In the genomic region with DNA sequence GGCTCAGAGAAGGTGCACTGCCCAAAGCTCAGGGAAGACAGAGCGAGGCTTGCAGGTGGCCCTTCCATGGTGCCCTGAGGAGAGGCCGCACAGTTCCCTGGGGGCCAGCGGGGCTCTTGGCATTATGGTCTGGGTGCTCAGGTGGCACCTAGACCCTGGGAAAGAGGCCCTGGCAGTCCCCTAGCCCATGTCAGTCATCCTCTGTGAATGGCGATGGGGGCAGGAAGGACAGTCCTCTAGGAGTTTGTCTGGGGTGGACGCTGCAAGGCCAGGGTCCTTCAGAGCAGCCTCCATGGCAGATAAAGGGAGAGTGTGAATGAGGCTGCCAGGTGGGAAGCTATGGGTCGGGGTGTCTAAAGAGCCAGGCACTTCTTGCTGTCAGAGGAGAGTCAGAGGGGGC, we compare ENCODE assay signal across 1 cellular context.
TF ChIP-seq lines count a peak whose summit lies in the region.

No MANE protein-coding gene starts in this region.

TF ChIP-seq in HepG2, 621 proteins besides CTCF, POLR2A, EP300 and RAD21 (continued from another document):
- TF ChIP-seq, protein P1, sequence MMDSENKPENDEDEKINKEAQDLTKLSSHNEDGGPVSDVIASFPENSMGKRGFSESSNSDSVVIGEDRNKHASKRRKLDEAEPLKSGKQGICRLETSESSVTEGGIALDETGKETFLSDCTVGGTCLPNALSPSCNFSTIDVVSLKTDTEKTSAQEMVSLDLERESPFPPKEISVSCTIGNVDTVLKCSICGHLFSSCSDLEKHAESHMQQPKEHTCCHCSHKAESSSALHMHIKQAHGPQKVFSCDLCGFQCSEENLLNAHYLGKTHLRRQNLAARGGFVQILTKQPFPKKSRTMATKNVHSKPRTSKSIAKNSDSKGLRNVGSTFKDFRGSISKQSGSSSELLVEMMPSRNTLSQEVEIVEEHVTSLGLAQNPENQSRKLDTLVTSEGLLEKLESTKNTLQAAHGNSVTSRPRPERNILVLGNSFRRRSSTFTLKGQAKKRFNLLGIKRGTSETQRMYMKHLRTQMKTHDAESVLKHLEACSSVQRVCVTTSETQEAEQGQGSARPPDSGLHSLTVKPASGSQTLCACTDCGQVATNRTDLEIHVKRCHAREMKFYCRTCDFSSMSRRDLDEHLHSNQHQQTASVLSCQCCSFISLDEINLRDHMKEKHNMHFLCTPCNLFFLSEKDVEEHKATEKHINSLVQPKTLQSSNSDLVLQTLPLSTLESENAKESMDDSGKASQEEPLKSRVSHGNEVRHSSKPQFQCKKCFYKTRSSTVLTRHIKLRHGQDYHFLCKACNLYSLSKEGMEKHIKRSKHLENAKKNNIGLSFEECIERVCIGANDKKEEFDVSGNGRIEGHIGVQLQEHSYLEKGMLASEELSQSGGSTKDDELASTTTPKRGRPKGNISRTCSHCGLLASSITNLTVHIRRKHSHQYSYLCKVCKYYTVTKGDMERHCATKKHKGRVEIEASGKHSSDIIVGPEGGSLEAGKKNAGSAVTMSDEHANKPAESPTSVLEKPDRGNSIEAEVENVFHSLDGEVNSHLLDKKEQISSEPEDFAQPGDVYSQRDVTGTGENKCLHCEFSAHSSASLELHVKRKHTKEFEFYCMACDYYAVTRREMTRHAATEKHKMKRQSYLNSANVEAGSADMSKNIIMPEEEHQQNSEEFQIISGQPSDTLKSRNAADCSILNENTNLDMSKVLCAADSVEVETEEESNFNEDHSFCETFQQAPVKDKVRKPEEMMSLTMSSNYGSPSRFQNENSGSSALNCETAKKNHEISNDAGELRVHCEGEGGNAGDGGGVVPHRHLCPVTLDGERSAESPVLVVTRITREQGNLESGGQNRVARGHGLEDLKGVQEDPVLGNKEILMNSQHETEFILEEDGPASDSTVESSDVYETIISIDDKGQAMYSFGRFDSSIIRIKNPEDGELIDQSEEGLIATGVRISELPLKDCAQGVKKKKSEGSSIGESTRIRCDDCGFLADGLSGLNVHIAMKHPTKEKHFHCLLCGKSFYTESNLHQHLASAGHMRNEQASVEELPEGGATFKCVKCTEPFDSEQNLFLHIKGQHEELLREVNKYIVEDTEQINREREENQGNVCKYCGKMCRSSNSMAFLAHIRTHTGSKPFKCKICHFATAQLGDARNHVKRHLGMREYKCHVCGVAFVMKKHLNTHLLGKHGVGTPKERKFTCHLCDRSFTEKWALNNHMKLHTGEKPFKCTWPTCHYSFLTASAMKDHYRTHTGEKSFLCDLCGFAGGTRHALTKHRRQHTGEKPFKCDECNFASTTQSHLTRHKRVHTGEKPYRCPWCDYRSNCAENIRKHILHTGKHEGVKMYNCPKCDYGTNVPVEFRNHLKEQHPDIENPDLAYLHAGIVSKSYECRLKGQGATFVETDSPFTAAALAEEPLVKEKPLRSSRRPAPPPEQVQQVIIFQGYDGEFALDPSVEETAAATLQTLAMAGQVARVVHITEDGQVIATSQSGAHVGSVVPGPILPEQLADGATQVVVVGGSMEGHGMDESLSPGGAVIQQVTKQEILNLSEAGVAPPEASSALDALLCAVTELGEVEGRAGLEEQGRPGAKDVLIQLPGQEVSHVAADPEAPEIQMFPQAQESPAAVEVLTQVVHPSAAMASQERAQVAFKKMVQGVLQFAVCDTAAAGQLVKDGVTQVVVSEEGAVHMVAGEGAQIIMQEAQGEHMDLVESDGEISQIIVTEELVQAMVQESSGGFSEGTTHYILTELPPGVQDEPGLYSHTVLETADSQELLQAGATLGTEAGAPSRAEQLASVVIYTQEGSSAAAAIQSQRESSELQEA (CRISPR knock-in tag; IDR thresholded peaks at IDR 0.05; ENCODE audit: not compliant biosample characterization) = no peak
- TF ChIP-seq KAT7 (CRISPR knock-in tag; IDR thresholded peaks at IDR 0.05; ENCODE audit: borderline replicate concordance) (no peak), ZNF652 (CRISPR knock-in tag; IDR thresholded peaks at IDR 0.05; ENCODE audit: borderline replicate concordance, low read depth) (no peak), HDAC6 (IDR thresholded peaks at IDR 0.05; ENCODE audit: low read depth, low read length) (no peak), MTF2 (CRISPR knock-in tag; IDR thresholded peaks at IDR 0.05; ENCODE audit: borderline replicate concordance) (no peak), ARNT2 (CRISPR knock-in tag; IDR thresholded peaks at IDR 0.05; ENCODE audit: low read depth) (no peak), XRCC5 (optimal IDR thresholded peaks at IDR 0.05; ENCODE audit: low read length) (no peak), SRSF4 (IDR thresholded peaks at IDR 0.05; ENCODE audit: low read depth, low read length, poor library complexity, severe bottlenecking) (no peak), ZNF792 (CRISPR knock-in tag; IDR thresholded peaks at IDR 0.05) (no peak), FOSL1 (CRISPR knock-in tag; IDR thresholded peaks at IDR 0.05; ENCODE audit: borderline replicate concordance) (no peak), ZNF12 (CRISPR knock-in tag; IDR thresholded peaks at IDR 0.05) (no peak), SNAPC2 (CRISPR knock-in tag; IDR thresholded peaks at IDR 0.05) (no peak)
- TF ChIP-seq, protein P2, sequence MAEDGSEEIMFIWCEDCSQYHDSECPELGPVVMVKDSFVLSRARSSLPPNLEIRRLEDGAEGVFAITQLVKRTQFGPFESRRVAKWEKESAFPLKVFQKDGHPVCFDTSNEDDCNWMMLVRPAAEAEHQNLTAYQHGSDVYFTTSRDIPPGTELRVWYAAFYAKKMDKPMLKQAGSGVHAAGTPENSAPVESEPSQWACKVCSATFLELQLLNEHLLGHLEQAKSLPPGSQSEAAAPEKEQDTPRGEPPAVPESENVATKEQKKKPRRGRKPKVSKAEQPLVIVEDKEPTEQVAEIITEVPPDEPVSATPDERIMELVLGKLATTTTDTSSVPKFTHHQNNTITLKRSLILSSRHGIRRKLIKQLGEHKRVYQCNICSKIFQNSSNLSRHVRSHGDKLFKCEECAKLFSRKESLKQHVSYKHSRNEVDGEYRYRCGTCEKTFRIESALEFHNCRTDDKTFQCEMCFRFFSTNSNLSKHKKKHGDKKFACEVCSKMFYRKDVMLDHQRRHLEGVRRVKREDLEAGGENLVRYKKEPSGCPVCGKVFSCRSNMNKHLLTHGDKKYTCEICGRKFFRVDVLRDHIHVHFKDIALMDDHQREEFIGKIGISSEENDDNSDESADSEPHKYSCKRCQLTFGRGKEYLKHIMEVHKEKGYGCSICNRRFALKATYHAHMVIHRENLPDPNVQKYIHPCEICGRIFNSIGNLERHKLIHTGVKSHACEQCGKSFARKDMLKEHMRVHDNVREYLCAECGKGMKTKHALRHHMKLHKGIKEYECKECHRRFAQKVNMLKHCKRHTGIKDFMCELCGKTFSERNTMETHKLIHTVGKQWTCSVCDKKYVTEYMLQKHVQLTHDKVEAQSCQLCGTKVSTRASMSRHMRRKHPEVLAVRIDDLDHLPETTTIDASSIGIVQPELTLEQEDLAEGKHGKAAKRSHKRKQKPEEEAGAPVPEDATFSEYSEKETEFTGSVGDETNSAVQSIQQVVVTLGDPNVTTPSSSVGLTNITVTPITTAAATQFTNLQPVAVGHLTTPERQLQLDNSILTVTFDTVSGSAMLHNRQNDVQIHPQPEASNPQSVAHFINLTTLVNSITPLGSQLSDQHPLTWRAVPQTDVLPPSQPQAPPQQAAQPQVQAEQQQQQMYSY (CRISPR knock-in tag; IDR thresholded peaks at IDR 0.05) = no peak
- TF ChIP-seq, protein P3, sequence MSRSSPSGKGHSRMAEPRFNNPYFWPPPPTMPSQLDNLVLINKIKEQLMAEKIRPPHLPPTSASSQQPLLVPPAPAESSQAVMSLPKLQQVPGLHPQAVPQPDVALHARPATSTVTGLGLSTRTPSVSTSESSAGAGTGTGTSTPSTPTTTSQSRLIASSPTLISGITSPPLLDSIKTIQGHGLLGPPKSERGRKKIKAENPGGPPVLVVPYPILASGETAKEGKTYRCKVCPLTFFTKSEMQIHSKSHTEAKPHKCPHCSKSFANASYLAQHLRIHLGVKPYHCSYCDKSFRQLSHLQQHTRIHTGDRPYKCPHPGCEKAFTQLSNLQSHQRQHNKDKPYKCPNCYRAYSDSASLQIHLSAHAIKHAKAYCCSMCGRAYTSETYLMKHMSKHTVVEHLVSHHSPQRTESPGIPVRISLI (CRISPR knock-in tag; IDR thresholded peaks at IDR 0.05; ENCODE audit: borderline replicate concordance) = no peak
- TF ChIP-seq, protein P4, sequence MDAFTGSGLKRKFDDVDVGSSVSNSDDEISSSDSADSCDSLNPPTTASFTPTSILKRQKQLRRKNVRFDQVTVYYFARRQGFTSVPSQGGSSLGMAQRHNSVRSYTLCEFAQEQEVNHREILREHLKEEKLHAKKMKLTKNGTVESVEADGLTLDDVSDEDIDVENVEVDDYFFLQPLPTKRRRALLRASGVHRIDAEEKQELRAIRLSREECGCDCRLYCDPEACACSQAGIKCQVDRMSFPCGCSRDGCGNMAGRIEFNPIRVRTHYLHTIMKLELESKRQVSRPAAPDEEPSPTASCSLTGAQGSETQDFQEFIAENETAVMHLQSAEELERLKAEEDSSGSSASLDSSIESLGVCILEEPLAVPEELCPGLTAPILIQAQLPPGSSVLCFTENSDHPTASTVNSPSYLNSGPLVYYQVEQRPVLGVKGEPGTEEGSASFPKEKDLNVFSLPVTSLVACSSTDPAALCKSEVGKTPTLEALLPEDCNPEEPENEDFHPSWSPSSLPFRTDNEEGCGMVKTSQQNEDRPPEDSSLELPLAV (CRISPR knock-in tag; conservative IDR thresholded peaks at IDR 0.05; ENCODE audit: low read depth) = no peak
